Comparison of ENCODE assay signal across 8 cellular contexts in the genomic region with DNA sequence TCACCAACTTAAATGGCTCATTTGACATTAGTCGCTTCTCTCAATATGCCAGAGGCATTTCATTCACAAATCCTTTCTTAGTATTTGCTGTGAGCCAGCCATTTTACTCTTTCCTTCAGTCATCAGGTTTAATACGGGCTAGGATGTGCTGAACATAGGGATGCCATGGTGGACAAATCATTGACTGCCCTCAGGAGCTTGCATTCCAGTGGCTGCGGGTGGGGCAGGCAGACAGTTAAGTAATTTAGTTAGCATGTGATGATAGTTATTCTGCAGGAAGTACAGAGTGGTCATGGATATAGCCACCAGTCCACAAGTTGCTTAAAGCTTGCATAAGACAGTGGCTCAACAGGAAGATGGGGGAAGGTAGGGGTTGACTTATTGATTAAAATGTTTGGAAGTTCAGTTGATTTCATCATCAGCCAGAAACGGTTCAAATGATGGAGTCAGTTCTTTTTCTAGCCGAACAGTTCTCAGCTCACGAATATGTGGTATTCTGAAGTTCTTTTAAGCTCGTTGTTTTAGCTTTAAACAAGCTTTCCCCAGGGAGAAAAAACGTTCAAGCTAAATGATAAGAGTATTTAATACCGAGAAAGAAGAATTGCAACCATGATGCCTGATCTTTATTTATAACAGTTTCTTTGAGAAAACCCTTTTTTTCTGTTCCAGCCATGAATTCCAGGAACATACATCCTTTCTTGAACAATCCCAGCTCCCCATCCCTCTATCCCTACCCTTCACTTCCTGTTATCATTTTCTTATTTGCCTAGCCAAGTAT. TPM values are rescaled to one million over a fixed set of nuclear protein-coding genes. Genes with fewer than 3 reads are reported as not detected.
DNase-seq lines count a peak whose midpoint lies in the region; ATAC-seq and TF ChIP-seq lines count a peak whose summit lies in the region.

No MANE protein-coding gene starts in this region.

- peaks cover 0 to 55% (median 12%) of the 10 kb centered on the region in 12 donors for H3K4me1 ChIP-seq in heart left ventricle

- peak overlapping the region in 11 of 12 donors; percentile 71 to 91 (median 79) for H3K27ac ChIP-seq in heart left ventricle

- H3K27ac Mint-ChIP-seq in activated T-helper 17 cell treated with anti-CD3 and anti-CD28 coated beads, Interleukin-2, amount 50 U/mL, for 72 hours = peak overlapping the region; percentile 34
- H3K27ac Mint-ChIP-seq in stimulated activated naive CD8-positive, alpha-beta T cell treated with anti-CD3 and anti-CD28 coated beads, Interleukin-15, amount 100 ng/mL, for 72 hours = peak overlapping the region in 1 of 2 donors; percentile 55

- no peaks in the 10 kb centered on the region for H3K36me3 Mint-ChIP-seq in activated T-helper 17 cell treated with anti-CD3 and anti-CD28 coated beads, Interleukin-2, amount 50 U/mL, for 72 hours (ENCODE audit: low read depth)

- no peaks in the 10 kb centered on the region for H3K36me3 ChIP-seq in heart left ventricle

- no peak for TF ChIP-seq CTCF in heart left ventricle (IDR thresholded peaks at IDR 0.05)

- H3K4me3 ChIP-seq in heart left ventricle (peak overlapping the region; percentile 60 to 86 (median 76)), iPS-18c (ENCODE audit: insufficient read depth, low read depth, low read length) (peak overlapping the region; percentile 75; the same call in 1 of the 2 replicates)

- DNase-seq in heart left ventricle (no peak), left cardiac atrium (no peak), GM19238 (ENCODE audit: insufficient read length, low spot score) (no peak)
- no peak for DNase-seq in stimulated activated naive CD8-positive, alpha-beta T cell treated with anti-CD3 and anti-CD28 coated beads, Interleukin-15, amount 100 ng/mL, for 72 hours

- no peaks in the 10 kb centered on the region for H3K9me3 ChIP-seq in heart left ventricle
- H3K9me3 ChIP-seq in iPS-18c (ENCODE audit: control insufficient read depth, insufficient read depth, low read length) = no peaks in the 10 kb centered on the region

- 54 to 63% (median 59%) methylated on average over 9 of the region's 9 CpGs for WGBS in heart left ventricle, 4 donors

- ATAC-seq in heart left ventricle (peak in 3 of 4 donors; percentile 30 to 36 (median 36)), left cardiac atrium (no peak), GM21423 (IDR thresholded peaks at IDR 0.05; ENCODE audit: unreplicated experiment) (no peak), GM18505 (IDR thresholded peaks at IDR 0.05; ENCODE audit: unreplicated experiment) (no peak)
- ATAC-seq in activated T-helper 17 cell treated with anti-CD3 and anti-CD28 coated beads, Interleukin-2, amount 50 U/mL, for 72 hours (replicated peaks) = no peak
- ATAC-seq in stimulated activated naive CD8-positive, alpha-beta T cell treated with anti-CD3 and anti-CD28 coated beads, Interleukin-15, amount 100 ng/mL, for 72 hours = no peak

- peaks cover 5% of the 10 kb centered on the region for H3K4me1 Mint-ChIP-seq in activated T-helper 17 cell treated with anti-CD3 and anti-CD28 coated beads, Interleukin-2, amount 50 U/mL, for 72 hours
- peaks cover 6% of the 10 kb centered on the region for H3K4me1 Mint-ChIP-seq in stimulated activated naive CD8-positive, alpha-beta T cell treated with anti-CD3 and anti-CD28 coated beads, Interleukin-15, amount 100 ng/mL, for 72 hours

- H3K4me3 Mint-ChIP-seq in activated T-helper 17 cell treated with anti-CD3 and anti-CD28 coated beads, Interleukin-2, amount 50 U/mL, for 72 hours = peak overlapping the region; percentile 92
- peak overlapping the region; percentile 87 to 95 for H3K4me3 Mint-ChIP-seq in stimulated activated naive CD8-positive, alpha-beta T cell treated with anti-CD3 and anti-CD28 coated beads, Interleukin-15, amount 100 ng/mL, for 72 hours

- intact Hi-C loops in heart left ventricle (cut with DNase I) = loop anchor here in 2 of 10 donors (5.0 kb wide), 1 partner anchor 170 kb away; no protein-coding TSS in a partner anchor
- intact Hi-C loops in left cardiac atrium (cut with DNase I) = no loop called here

- H3K27me3 ChIP-seq in heart left ventricle = no peaks in the 10 kb centered on the region

- peaks cover 4% of the 10 kb centered on the region for H3K27me3 Mint-ChIP-seq in activated T-helper 17 cell treated with anti-CD3 and anti-CD28 coated beads, Interleukin-2, amount 50 U/mL, for 72 hours
- H3K27me3 Mint-ChIP-seq in stimulated activated naive CD8-positive, alpha-beta T cell treated with anti-CD3 and anti-CD28 coated beads, Interleukin-15, amount 100 ng/mL, for 72 hours = peaks cover 41% of the 10 kb centered on the region

- no peaks in the 10 kb centered on the region for H3K9me3 Mint-ChIP-seq in activated T-helper 17 cell treated with anti-CD3 and anti-CD28 coated beads, Interleukin-2, amount 50 U/mL, for 72 hours
- H3K9me3 Mint-ChIP-seq in stimulated activated naive CD8-positive, alpha-beta T cell treated with anti-CD3 and anti-CD28 coated beads, Interleukin-15, amount 100 ng/mL, for 72 hours = no peaks in the 10 kb centered on the region

- TF ChIP-seq POLR2A in heart left ventricle (IDR thresholded peaks at IDR 0.05) (no peak), GM18505 (IDR thresholded peaks at IDR 0.05; ENCODE audit: borderline replicate concordance, extremely low read depth, insufficient read depth, insufficient read length) (no peak)

RNA-seq across cellular contexts. Expression of gene SLC22A15, which starts 1.4 kb away (rescaled TPM):
- 1 to 10 TPM; 5.2 to 9.4 (median 8.1) TPM for total RNA-seq in heart left ventricle
- polyA plus RNA-seq in heart left ventricle = 1 to 10 TPM; 2.7 to 4.1 TPM
- 1 to 10 TPM; 7.8 to 8.3 TPM for total RNA-seq in left cardiac atrium
- total RNA-seq in activated T-helper 17 cell treated with anti-CD3 and anti-CD28 coated beads, Interleukin-2, amount 50 U/mL, for 72 hours = under 1 TPM; 0.85 to 0.89 TPM

Comparison
In these comparisons a context has a peak if more than half of its experiments do, and no peak if none do; other contexts are left out.
1. ATAC-seq: peak in heart left ventricle (3 of 4); none in left cardiac atrium (0 of 2), activated T-helper 17 cell treated with anti-CD3 and anti-CD28 coated beads, Interleukin-2, amount 50 U/mL, for 72 hours (single experiment), stimulated activated naive CD8-positive, alpha-beta T cell treated with anti-CD3 and anti-CD28 coated beads, Interleukin-15, amount 100 ng/mL, for 72 hours (single experiment), GM21423 (single experiment) and GM18505 (single experiment).